Comparison of ENCODE assay signal across 1 cellular context in genomic region chr2:85765081-85765731, GRCh38.
TF ChIP-seq lines count a peak whose summit lies in the region.

No MANE protein-coding gene starts in this region.

TF ChIP-seq in HepG2, 621 proteins besides CTCF, POLR2A, EP300 and RAD21 (continued from another document):
- 0 out of 2 replicates have a peak, but pooled peaks have one; percentile 13 for TF ChIP-seq ZNF281 (CRISPR knock-in tag; IDR thresholded peaks at IDR 0.05; ENCODE audit: borderline replicate concordance)
- TF ChIP-seq ZNF33A (CRISPR knock-in tag; IDR thresholded peaks at IDR 0.05; ENCODE audit: borderline replicate concordance): no peak
- TF ChIP-seq ZNF891 (CRISPR knock-in tag; IDR thresholded peaks at IDR 0.05): no peak
- no peak for TF ChIP-seq ZBTB25 (CRISPR knock-in tag; IDR thresholded peaks at IDR 0.05)
- no peak for TF ChIP-seq IKZF5 (CRISPR knock-in tag; IDR thresholded peaks at IDR 0.05)
- no peak for TF ChIP-seq MIXL1 (CRISPR knock-in tag; IDR thresholded peaks at IDR 0.05)
